ENCODE assay signal across 1 cellular context in the genomic region with DNA sequence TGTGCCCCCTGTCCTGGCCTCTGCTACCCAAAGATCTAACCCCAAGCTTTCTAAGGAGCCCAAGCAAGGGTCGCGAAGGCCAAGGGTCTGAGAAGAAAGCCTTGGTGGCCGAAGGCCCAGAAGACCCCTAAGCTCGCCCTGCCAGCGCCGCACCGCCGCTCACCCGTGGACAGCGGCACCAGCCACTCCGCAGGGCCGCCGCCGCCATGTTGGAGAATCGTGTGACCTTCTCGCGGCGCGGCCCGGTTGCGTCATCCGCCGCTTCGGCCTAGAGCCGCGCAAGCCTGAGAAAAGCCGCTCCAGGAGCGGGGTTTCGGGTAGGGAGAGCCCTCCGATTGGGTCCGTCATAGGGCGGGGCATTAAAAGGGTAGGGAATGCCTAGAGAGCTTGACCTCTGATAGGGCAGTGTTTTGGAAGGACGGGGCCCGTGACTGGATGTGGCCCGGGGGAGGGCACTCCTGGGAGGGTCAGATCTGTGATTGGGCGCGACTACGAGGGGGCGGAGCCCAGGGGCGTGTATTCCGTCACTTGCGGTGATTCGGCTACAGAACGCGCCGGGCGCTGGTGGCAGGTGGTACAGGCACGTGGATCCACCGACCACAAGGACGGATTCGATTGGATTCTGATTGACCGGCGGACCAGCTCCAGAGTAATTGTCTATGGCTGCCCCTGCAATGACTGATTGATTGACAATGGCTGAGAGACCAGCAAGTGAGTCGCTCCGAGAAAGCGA.
A peak's percentile ranks its signal among the peaks of the same experiment; 100 is the strongest.
TF ChIP-seq lines count a peak whose summit lies in the region.

A gene with protein sequence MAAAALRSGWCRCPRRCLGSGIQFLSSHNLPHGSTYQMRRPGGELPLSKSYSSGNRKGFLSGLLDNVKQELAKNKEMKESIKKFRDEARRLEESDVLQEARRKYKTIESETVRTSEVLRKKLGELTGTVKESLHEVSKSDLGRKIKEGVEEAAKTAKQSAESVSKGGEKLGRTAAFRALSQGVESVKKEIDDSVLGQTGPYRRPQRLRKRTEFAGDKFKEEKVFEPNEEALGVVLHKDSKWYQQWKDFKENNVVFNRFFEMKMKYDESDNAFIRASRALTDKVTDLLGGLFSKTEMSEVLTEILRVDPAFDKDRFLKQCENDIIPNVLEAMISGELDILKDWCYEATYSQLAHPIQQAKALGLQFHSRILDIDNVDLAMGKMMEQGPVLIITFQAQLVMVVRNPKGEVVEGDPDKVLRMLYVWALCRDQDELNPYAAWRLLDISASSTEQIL (minus strand): TSS at position 223 of the 733 bp plus-strand sequence. CDS start 15 bp downstream, at position 208.

TF ChIP-seq in HEK293, 187 proteins besides CTCF, POLR2A, EP300 and RAD21 (continued from another document and continues in another):
- TF ChIP-seq ZNF311 (tag by site-specific recombination; IDR thresholded peaks at IDR 0.05; ENCODE audit: borderline replicate concordance): no peak
- 0 out of 2 replicates have a peak, but pooled peaks have one; percentile 51 for TF ChIP-seq BCL11A (tag by site-specific recombination; IDR thresholded peaks at IDR 0.05; ENCODE audit: low read depth)
- TF ChIP-seq, protein P1, sequence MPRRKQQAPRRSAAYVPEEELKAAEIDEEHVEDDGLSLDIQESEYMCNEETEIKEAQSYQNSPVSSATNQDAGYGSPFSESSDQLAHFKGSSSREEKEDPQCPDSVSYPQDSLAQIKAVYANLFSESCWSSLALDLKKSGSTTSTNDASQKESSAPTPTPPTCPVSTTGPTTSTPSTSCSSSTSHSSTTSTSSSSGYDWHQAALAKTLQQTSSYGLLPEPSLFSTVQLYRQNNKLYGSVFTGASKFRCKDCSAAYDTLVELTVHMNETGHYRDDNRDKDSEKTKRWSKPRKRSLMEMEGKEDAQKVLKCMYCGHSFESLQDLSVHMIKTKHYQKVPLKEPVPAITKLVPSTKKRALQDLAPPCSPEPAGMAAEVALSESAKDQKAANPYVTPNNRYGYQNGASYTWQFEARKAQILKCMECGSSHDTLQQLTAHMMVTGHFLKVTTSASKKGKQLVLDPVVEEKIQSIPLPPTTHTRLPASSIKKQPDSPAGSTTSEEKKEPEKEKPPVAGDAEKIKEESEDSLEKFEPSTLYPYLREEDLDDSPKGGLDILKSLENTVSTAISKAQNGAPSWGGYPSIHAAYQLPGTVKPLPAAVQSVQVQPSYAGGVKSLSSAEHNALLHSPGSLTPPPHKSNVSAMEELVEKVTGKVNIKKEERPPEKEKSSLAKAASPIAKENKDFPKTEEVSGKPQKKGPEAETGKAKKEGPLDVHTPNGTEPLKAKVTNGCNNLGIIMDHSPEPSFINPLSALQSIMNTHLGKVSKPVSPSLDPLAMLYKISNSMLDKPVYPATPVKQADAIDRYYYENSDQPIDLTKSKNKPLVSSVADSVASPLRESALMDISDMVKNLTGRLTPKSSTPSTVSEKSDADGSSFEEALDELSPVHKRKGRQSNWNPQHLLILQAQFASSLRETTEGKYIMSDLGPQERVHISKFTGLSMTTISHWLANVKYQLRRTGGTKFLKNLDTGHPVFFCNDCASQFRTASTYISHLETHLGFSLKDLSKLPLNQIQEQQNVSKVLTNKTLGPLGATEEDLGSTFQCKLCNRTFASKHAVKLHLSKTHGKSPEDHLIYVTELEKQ (tag by site-specific recombination; IDR thresholded peaks at IDR 0.05; ENCODE audit: borderline replicate concordance): no peak
- no peak for TF ChIP-seq ZNF138 (tag by site-specific recombination; IDR thresholded peaks at IDR 0.05; ENCODE audit: borderline replicate concordance)
- 0 out of 2 replicates have a peak, but pooled peaks have one; percentile 47 for TF ChIP-seq ZNF341 (tag by site-specific recombination; IDR thresholded peaks at IDR 0.05; ENCODE audit: low read depth)
- peak; percentile 83 for TF ChIP-seq YY2 (tag by site-specific recombination; IDR thresholded peaks at IDR 0.05)
- peak; percentile 53; the same call in 1 of the 2 replicates for TF ChIP-seq KLF7 (tag by site-specific recombination; IDR thresholded peaks at IDR 0.05; ENCODE audit: borderline replicate concordance)
- TF ChIP-seq ZBTB20 (tag by site-specific recombination; IDR thresholded peaks at IDR 0.05): peak; percentile 11; the same call in 1 of the 2 replicates
- no peak for TF ChIP-seq ZFP69B (tag by site-specific recombination; IDR thresholded peaks at IDR 0.05)
- TF ChIP-seq, protein P2, sequence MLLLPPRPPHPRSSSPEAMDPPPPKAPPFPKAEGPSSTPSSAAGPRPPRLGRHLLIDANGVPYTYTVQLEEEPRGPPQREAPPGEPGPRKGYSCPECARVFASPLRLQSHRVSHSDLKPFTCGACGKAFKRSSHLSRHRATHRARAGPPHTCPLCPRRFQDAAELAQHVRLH (tag by site-specific recombination; IDR thresholded peaks at IDR 0.05): peak; percentile 13; the same call in 1 of the 2 replicates
- TF ChIP-seq ZNF544 (tag by site-specific recombination; IDR thresholded peaks at IDR 0.05): no peak
- TF ChIP-seq, protein P3, sequence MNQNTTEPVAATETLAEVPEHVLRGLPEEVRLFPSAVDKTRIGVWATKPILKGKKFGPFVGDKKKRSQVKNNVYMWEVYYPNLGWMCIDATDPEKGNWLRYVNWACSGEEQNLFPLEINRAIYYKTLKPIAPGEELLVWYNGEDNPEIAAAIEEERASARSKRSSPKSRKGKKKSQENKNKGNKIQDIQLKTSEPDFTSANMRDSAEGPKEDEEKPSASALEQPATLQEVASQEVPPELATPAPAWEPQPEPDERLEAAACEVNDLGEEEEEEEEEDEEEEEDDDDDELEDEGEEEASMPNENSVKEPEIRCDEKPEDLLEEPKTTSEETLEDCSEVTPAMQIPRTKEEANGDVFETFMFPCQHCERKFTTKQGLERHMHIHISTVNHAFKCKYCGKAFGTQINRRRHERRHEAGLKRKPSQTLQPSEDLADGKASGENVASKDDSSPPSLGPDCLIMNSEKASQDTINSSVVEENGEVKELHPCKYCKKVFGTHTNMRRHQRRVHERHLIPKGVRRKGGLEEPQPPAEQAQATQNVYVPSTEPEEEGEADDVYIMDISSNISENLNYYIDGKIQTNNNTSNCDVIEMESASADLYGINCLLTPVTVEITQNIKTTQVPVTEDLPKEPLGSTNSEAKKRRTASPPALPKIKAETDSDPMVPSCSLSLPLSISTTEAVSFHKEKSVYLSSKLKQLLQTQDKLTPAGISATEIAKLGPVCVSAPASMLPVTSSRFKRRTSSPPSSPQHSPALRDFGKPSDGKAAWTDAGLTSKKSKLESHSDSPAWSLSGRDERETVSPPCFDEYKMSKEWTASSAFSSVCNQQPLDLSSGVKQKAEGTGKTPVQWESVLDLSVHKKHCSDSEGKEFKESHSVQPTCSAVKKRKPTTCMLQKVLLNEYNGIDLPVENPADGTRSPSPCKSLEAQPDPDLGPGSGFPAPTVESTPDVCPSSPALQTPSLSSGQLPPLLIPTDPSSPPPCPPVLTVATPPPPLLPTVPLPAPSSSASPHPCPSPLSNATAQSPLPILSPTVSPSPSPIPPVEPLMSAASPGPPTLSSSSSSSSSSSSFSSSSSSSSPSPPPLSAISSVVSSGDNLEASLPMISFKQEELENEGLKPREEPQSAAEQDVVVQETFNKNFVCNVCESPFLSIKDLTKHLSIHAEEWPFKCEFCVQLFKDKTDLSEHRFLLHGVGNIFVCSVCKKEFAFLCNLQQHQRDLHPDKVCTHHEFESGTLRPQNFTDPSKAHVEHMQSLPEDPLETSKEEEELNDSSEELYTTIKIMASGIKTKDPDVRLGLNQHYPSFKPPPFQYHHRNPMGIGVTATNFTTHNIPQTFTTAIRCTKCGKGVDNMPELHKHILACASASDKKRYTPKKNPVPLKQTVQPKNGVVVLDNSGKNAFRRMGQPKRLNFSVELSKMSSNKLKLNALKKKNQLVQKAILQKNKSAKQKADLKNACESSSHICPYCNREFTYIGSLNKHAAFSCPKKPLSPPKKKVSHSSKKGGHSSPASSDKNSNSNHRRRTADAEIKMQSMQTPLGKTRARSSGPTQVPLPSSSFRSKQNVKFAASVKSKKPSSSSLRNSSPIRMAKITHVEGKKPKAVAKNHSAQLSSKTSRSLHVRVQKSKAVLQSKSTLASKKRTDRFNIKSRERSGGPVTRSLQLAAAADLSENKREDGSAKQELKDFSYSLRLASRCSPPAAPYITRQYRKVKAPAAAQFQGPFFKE (tag by site-specific recombination; IDR thresholded peaks at IDR 0.05; ENCODE audit: borderline replicate concordance): no peak
- peak; percentile 81 for TF ChIP-seq ZBTB17 (tag by site-specific recombination; IDR thresholded peaks at IDR 0.05)
- TF ChIP-seq, protein P4, sequence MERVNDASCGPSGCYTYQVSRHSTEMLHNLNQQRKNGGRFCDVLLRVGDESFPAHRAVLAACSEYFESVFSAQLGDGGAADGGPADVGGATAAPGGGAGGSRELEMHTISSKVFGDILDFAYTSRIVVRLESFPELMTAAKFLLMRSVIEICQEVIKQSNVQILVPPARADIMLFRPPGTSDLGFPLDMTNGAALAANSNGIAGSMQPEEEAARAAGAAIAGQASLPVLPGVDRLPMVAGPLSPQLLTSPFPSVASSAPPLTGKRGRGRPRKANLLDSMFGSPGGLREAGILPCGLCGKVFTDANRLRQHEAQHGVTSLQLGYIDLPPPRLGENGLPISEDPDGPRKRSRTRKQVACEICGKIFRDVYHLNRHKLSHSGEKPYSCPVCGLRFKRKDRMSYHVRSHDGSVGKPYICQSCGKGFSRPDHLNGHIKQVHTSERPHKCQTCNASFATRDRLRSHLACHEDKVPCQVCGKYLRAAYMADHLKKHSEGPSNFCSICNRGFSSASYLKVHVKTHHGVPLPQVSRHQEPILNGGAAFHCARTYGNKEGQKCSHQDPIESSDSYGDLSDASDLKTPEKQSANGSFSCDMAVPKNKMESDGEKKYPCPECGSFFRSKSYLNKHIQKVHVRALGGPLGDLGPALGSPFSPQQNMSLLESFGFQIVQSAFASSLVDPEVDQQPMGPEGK (tag by site-specific recombination; IDR thresholded peaks at IDR 0.05): no peak
- TF ChIP-seq ZNF24 (tag by site-specific recombination; IDR thresholded peaks at IDR 0.05): peak; percentile 36
- peak; percentile 55; the same call in 1 of the 2 replicates for TF ChIP-seq ZBTB7A (tag by site-specific recombination; IDR thresholded peaks at IDR 0.05; ENCODE audit: low read depth)
- TF ChIP-seq ZNF747 (tag by site-specific recombination; IDR thresholded peaks at IDR 0.05): no peak
- TF ChIP-seq ZBTB48 (tag by site-specific recombination; IDR thresholded peaks at IDR 0.05): no peak
- TF ChIP-seq, protein P5, sequence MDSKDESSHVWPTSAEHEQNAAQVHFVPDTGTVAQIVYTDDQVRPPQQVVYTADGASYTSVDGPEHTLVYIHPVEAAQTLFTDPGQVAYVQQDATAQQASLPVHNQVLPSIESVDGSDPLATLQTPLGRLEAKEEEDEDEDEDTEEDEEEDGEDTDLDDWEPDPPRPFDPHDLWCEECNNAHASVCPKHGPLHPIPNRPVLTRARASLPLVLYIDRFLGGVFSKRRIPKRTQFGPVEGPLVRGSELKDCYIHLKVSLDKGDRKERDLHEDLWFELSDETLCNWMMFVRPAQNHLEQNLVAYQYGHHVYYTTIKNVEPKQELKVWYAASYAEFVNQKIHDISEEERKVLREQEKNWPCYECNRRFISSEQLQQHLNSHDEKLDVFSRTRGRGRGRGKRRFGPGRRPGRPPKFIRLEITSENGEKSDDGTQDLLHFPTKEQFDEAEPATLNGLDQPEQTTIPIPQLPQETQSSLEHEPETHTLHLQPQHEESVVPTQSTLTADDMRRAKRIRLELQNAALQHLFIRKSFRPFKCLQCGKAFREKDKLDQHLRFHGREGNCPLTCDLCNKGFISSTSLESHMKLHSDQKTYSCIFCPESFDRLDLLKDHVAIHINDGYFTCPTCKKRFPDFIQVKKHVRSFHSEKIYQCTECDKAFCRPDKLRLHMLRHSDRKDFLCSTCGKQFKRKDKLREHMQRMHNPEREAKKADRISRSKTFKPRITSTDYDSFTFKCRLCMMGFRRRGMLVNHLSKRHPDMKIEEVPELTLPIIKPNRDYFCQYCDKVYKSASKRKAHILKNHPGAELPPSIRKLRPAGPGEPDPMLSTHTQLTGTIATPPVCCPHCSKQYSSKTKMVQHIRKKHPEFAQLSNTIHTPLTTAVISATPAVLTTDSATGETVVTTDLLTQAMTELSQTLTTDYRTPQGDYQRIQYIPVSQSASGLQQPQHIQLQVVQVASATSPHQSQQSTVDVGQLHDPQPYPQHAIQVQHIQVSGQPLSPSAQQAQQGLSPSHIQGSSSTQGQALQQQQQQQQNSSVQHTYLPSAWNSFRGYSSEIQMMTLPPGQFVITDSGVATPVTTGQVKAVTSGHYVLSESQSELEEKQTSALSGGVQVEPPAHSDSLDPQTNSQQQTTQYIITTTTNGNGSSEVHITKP (tag by site-specific recombination; IDR thresholded peaks at IDR 0.05): peak; percentile 63
- TF ChIP-seq ZBTB1 (tag by site-specific recombination; IDR thresholded peaks at IDR 0.05): no peak
- TF ChIP-seq ZNF324 (tag by site-specific recombination; IDR thresholded peaks at IDR 0.05): peak; percentile 83
- TF ChIP-seq ZNF629 (tag by site-specific recombination; IDR thresholded peaks at IDR 0.05): peak; percentile 70
- TF ChIP-seq, protein P6, sequence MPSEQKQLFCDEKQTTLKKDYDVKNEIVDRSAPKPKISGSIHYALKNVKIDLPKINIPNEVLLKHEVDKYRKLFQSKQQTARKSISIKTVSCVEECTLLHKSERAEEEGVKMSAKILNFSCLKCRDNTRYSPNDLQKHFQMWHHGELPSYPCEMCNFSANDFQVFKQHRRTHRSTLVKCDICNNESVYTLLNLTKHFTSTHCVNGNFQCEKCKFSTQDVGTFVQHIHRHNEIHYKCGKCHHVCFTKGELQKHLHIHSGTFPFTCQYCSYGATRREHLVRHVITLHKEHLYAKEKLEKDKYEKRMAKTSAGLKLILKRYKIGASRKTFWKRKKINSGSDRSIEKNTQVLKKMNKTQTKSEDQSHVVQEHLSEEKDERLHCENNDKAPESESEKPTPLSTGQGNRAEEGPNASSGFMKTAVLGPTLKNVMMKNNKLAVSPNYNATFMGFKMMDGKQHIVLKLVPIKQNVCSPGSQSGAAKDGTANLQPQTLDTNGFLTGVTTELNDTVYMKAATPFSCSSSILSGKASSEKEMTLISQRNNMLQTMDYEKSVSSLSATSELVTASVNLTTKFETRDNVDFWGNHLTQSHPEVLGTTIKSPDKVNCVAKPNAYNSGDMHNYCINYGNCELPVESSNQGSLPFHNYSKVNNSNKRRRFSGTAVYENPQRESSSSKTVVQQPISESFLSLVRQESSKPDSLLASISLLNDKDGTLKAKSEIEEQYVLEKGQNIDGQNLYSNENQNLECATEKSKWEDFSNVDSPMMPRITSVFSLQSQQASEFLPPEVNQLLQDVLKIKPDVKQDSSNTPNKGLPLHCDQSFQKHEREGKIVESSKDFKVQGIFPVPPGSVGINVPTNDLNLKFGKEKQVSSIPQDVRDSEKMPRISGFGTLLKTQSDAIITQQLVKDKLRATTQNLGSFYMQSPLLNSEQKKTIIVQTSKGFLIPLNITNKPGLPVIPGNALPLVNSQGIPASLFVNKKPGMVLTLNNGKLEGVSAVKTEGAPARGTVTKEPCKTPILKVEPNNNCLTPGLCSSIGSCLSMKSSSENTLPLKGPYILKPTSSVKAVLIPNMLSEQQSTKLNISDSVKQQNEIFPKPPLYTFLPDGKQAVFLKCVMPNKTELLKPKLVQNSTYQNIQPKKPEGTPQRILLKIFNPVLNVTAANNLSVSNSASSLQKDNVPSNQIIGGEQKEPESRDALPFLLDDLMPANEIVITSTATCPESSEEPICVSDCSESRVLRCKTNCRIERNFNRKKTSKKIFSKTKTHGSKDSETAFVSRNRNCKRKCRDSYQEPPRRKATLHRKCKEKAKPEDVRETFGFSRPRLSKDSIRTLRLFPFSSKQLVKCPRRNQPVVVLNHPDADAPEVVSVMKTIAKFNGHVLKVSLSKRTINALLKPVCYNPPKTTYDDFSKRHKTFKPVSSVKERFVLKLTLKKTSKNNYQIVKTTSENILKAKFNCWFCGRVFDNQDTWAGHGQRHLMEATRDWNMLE (tag by site-specific recombination; conservative IDR thresholded peaks at IDR 0.05; ENCODE audit: low read depth): no peak
- no peak for TF ChIP-seq ZNF239 (tag by site-specific recombination; IDR thresholded peaks at IDR 0.05)
- TF ChIP-seq SP3 (tag by site-specific recombination; IDR thresholded peaks at IDR 0.05): peak; percentile 97
- no peak for TF ChIP-seq ZNF530 (tag by site-specific recombination; IDR thresholded peaks at IDR 0.05; ENCODE audit: low read depth)
- peak; percentile 11; the same call in 1 of the 2 replicates for TF ChIP-seq ZNF2 (tag by site-specific recombination; IDR thresholded peaks at IDR 0.05)
- peak; percentile 55 for TF ChIP-seq ZNF660 (tag by site-specific recombination; IDR thresholded peaks at IDR 0.05)
- peak; percentile 99 for TF ChIP-seq ZNF223 (tag by site-specific recombination; IDR thresholded peaks at IDR 0.05)
